18 cellular contexts compared by ENCODE assay signal in genomic region chr4:30653291-30653690, GRCh38.
"Had no signal": no experiment of that assay in that cellular context is flagged by ENCODE, and none has a peak within 500 bp of the region (broad histone marks: within the 10 kb centered on the region; RNA-seq: fewer than 3 reads in every experiment).

No MANE protein-coding gene starts in this region.

- H3K27ac ChIP-seq: RWPE1 had no signal

- DNase-seq: KBM-7, MV-4-11, NCI-H1048, NCI-H1105, NCI-H1417, NCI-H1436 treated with DMSO at 0.1 percent for 48 hours, NCI-H1694, NCI-H1930, NCI-H2081 treated with DMSO at 0.1 percent for 48 hours, NCI-H2171, NCI-H226, NCI-H446, NCI-H510A, NCI-H524 treated with DMSO at 0.1 percent for 48 hours, NCI-H69, NCI-H774, SHP77 had no signal
